Comparison of ENCODE assay signal across 6 cellular contexts in the genomic region with DNA sequence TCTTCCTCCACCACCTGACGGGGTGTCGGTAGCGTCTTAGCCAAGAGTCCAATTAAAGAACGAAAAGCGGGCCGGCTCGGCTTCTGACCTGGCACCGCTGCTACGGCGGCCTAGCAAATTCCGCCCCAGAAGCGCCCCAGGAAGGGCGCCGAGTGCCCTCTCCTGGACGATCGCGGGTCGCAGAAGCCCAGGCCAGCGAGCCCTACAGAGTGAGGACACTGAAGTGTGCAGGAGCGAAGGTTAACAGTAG. TPM values are rescaled to one million over a fixed set of nuclear protein-coding genes. Genes with fewer than 3 reads are reported as not detected.
A peak's percentile ranks its signal among the peaks of the same experiment; 100 is the strongest.
DNase-seq lines count a peak whose midpoint lies in the region; ATAC-seq and TF ChIP-seq lines count a peak whose summit lies in the region.

No MANE protein-coding gene starts in this region.

- H3K9me3 Mint-ChIP-seq in stimulated activated naive CD8-positive, alpha-beta T cell treated with anti-CD3 and anti-CD28 coated beads, Interleukin-15, Interleukin-2, amounts not matched to agents 100 ng/mL and 50 ng/mL, for 24 hours: no peaks in the 10 kb centered on the region
- no peaks in the 10 kb centered on the region for H3K9me3 Mint-ChIP-seq in activated naive CD8-positive, alpha-beta T cell treated with anti-CD3 and anti-CD28 coated beads, Interleukin-2, amount 50 U/mL, for 24 hours

- intact Hi-C loops in mucosa of descending colon (cut with DNase I, micrococcal nuclease): no loop called here

- H3K4me1 Mint-ChIP-seq in stimulated activated naive CD8-positive, alpha-beta T cell treated with anti-CD3 and anti-CD28 coated beads, Interleukin-15, Interleukin-2, amounts not matched to agents 100 ng/mL and 50 ng/mL, for 24 hours (ENCODE audit: low read depth): peaks cover 45% of the 10 kb centered on the region
- H3K4me1 Mint-ChIP-seq in activated naive CD8-positive, alpha-beta T cell treated with anti-CD3 and anti-CD28 coated beads, Interleukin-2, amount 50 U/mL, for 24 hours: peaks cover 40% of the 10 kb centered on the region

- no peak for DNase-seq in stimulated activated naive CD8-positive, alpha-beta T cell treated with anti-CD3 and anti-CD28 coated beads, Interleukin-15, Interleukin-2, amounts not matched to agents 100 U/mL and 50 U/mL, for 24 hours
- no peak for DNase-seq in activated naive CD8-positive, alpha-beta T cell treated with anti-CD3 and anti-CD28 coated beads, Interleukin-2, amount 50 U/mL, for 24 hours
- DNase-seq in mucosa of descending colon (no peak), DMS53 treated with DMSO at 0.1 percent for 48 hours (lab: John Stamatoyannopoulos, UW; ENCODE audit: unreplicated experiment) (no peak), GOT3 (lab: John Stamatoyannopoulos, UW) (no peak)

- peak overlapping the region; percentile 85 for H3K4me3 ChIP-seq in mucosa of descending colon

- H3K27me3 Mint-ChIP-seq in stimulated activated naive CD8-positive, alpha-beta T cell treated with anti-CD3 and anti-CD28 coated beads, Interleukin-15, Interleukin-2, amounts not matched to agents 100 ng/mL and 50 ng/mL, for 24 hours: no peaks in the 10 kb centered on the region
- H3K27me3 Mint-ChIP-seq in activated naive CD8-positive, alpha-beta T cell treated with anti-CD3 and anti-CD28 coated beads, Interleukin-2, amount 50 U/mL, for 24 hours: no peaks in the 10 kb centered on the region

- no peak for TF ChIP-seq CTCF in mucosa of descending colon (IDR thresholded peaks at IDR 0.05)

- H3K4me1 ChIP-seq in mucosa of descending colon (ENCODE audit: low read depth): peaks cover 21% of the 10 kb centered on the region

- ATAC-seq in stimulated activated naive CD8-positive, alpha-beta T cell treated with anti-CD3 and anti-CD28 coated beads, Interleukin-15, Interleukin-2, amounts not matched to agents 100 U/mL and 50 U/mL, for 24 hours: no peak
- ATAC-seq in activated naive CD8-positive, alpha-beta T cell treated with anti-CD3 and anti-CD28 coated beads, Interleukin-2, amount 50 U/mL, for 24 hours: peak; percentile 4
- ATAC-seq in mucosa of descending colon: no peak

- H3K27ac Mint-ChIP-seq in stimulated activated naive CD8-positive, alpha-beta T cell treated with anti-CD3 and anti-CD28 coated beads, Interleukin-15, Interleukin-2, amounts not matched to agents 100 ng/mL and 50 ng/mL, for 24 hours: peak overlapping the region; percentile 99
- peak overlapping the region; percentile 100 for H3K27ac Mint-ChIP-seq in activated naive CD8-positive, alpha-beta T cell treated with anti-CD3 and anti-CD28 coated beads, Interleukin-2, amount 50 U/mL, for 24 hours

- H3K36me3 Mint-ChIP-seq in stimulated activated naive CD8-positive, alpha-beta T cell treated with anti-CD3 and anti-CD28 coated beads, Interleukin-15, Interleukin-2, amounts not matched to agents 100 ng/mL and 50 ng/mL, for 24 hours (ENCODE audit: low read depth): peaks cover 57% of the 10 kb centered on the region
- H3K36me3 Mint-ChIP-seq in activated naive CD8-positive, alpha-beta T cell treated with anti-CD3 and anti-CD28 coated beads, Interleukin-2, amount 50 U/mL, for 24 hours (ENCODE audit: low read depth): peaks cover 54% of the 10 kb centered on the region

- peak overlapping the region; percentile 92 for H3K4me3 Mint-ChIP-seq in stimulated activated naive CD8-positive, alpha-beta T cell treated with anti-CD3 and anti-CD28 coated beads, Interleukin-15, Interleukin-2, amounts not matched to agents 100 ng/mL and 50 ng/mL, for 24 hours
- H3K4me3 Mint-ChIP-seq in activated naive CD8-positive, alpha-beta T cell treated with anti-CD3 and anti-CD28 coated beads, Interleukin-2, amount 50 U/mL, for 24 hours: peak overlapping the region; percentile 98

- H3K9me3 ChIP-seq in mucosa of descending colon: no peaks in the 10 kb centered on the region

- no peaks in the 10 kb centered on the region for H3K36me3 ChIP-seq in mucosa of descending colon (ENCODE audit: low read depth)

RNA-seq across cellular contexts. Expression of a gene that starts 1.1 kb away (rescaled TPM):
- 10 to 100 TPM; 35.9 to 49.2 (median 37.5) TPM for total RNA-seq in mucosa of descending colon

RNA-seq across cellular contexts. Expression of a gene that starts 12.3 kb away (rescaled TPM):
- under 1 TPM in 1 of 3 donors, not detected in 2; 0.27 TPM for total RNA-seq in mucosa of descending colon

RNA-seq across cellular contexts. Expression of a gene that starts 25.6 kb away (rescaled TPM):
- total RNA-seq in mucosa of descending colon: 10 to 100 TPM in 1 of 3 donors, 1 to 10 TPM in 2; 5.3 to 14.6 (median 8.2) TPM

RNA-seq across cellular contexts. Expression of a gene that starts 28.6 kb away (rescaled TPM):
- total RNA-seq in mucosa of descending colon: 10 to 100 TPM; 19.7 to 32.4 (median 32.1) TPM

RNA-seq across cellular contexts. Expression of a gene that starts 28.8 kb away (rescaled TPM):
- total RNA-seq in mucosa of descending colon: 10 to 100 TPM; 56.7 to 92.1 (median 90.2) TPM
